In the genomic region with DNA sequence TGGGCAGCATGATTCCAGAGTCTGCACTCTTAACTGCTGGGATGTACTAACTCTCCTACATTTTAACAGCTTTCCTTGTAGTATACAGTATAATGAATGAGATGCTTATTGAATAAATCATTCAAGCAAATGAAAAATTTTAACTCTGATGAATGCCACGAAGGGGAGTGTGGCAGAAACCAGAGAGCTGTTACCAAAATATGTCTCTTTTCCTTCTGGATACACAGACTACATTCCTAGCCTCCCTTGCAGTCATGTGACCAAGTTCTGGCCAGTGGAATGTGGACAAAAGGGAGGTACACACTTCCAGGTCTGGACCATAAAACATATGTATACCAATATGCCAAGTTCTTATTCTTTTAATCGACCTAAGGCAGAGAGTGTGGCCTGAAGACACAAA, we compare ENCODE assay signal across 1 cellular context.
TF ChIP-seq lines count a peak whose summit lies in the region.

No MANE protein-coding gene starts in this region.

TF ChIP-seq in HCT116, 20 proteins besides CTCF, POLR2A, EP300 and RAD21:
- TF ChIP-seq YY1 (IDR thresholded peaks at IDR 0.05; ENCODE audit: extremely low read depth, insufficient replicate concordance, low read depth, low read length): no peak
- TF ChIP-seq, protein P1, sequence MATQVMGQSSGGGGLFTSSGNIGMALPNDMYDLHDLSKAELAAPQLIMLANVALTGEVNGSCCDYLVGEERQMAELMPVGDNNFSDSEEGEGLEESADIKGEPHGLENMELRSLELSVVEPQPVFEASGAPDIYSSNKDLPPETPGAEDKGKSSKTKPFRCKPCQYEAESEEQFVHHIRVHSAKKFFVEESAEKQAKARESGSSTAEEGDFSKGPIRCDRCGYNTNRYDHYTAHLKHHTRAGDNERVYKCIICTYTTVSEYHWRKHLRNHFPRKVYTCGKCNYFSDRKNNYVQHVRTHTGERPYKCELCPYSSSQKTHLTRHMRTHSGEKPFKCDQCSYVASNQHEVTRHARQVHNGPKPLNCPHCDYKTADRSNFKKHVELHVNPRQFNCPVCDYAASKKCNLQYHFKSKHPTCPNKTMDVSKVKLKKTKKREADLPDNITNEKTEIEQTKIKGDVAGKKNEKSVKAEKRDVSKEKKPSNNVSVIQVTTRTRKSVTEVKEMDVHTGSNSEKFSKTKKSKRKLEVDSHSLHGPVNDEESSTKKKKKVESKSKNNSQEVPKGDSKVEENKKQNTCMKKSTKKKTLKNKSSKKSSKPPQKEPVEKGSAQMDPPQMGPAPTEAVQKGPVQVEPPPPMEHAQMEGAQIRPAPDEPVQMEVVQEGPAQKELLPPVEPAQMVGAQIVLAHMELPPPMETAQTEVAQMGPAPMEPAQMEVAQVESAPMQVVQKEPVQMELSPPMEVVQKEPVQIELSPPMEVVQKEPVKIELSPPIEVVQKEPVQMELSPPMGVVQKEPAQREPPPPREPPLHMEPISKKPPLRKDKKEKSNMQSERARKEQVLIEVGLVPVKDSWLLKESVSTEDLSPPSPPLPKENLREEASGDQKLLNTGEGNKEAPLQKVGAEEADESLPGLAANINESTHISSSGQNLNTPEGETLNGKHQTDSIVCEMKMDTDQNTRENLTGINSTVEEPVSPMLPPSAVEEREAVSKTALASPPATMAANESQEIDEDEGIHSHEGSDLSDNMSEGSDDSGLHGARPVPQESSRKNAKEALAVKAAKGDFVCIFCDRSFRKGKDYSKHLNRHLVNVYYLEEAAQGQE (IDR thresholded peaks at IDR 0.05; ENCODE audit: low read depth): no peak
- no peak for TF ChIP-seq CEBPB (IDR thresholded peaks at IDR 0.05; ENCODE audit: low read depth)
- TF ChIP-seq ZFX (IDR thresholded peaks at IDR 0.05): no peak
- TF ChIP-seq, protein P2, sequence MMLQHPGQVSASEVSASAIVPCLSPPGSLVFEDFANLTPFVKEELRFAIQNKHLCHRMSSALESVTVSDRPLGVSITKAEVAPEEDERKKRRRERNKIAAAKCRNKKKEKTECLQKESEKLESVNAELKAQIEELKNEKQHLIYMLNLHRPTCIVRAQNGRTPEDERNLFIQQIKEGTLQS (IDR thresholded peaks at IDR 0.05): no peak
- TF ChIP-seq FOSL1 (IDR thresholded peaks at IDR 0.05; ENCODE audit: low read depth): no peak
- no peak for TF ChIP-seq SRF (IDR thresholded peaks at IDR 0.05; ENCODE audit: low read depth)
- TF ChIP-seq CBX3 (IDR thresholded peaks at IDR 0.05; ENCODE audit: low read depth): no peak
